In genomic region chr2:220163486-220163885, GRCh38 we compare ENCODE assay signal across 17 cellular contexts.
DNase-seq lines count a peak whose midpoint lies in the region; ATAC-seq lines count a peak whose summit lies in the region.
"Had no signal": no experiment of that assay in that cellular context is flagged by ENCODE, and none has a peak within 500 bp of the region (broad histone marks: within the 10 kb centered on the region; RNA-seq: fewer than 3 reads in every experiment).

No MANE protein-coding gene starts in this region.

- ATAC-seq in GM18868 (IDR thresholded peaks at IDR 0.05; ENCODE audit: unreplicated experiment) (no peak), HG02798 (IDR thresholded peaks at IDR 0.05; ENCODE audit: poor library complexity, unreplicated experiment) (no peak), GM21786 (IDR thresholded peaks at IDR 0.05; ENCODE audit: unreplicated experiment) (no peak)

- DNase-seq in ELR (ENCODE audit: low read depth) (peak; percentile 20), LHCN-M2 (ENCODE audit: low read depth) (peak; percentile 65), astrocyte of the hippocampus (ENCODE audit: low read depth, low spot score) (peak; percentile 18), iris pigment epithelial cell (ENCODE audit: low read depth) (peak; percentile 10), midbrain (lab: John Stamatoyannopoulos, UW) (no peak)
- DNase-seq: Caco-2; CD4-positive, alpha-beta T cell; H7; KG1; NCI-H1417 treated with DMSO at 0.1 percent for 48 hours; NCI-H2029; NCI-H446; NCI-H69; SHP77 had no signal
